In genomic region chr15:60619131-60619530, GRCh38 we compare ENCODE assay signal across 28 cellular contexts.
"Had no signal": no experiment of that assay in that cellular context is flagged by ENCODE, and none has a peak within 500 bp of the region (broad histone marks: within the 10 kb centered on the region; RNA-seq: fewer than 3 reads in every experiment).

No MANE protein-coding gene starts in this region.

- DNase-seq: natural killer cell; occipital lobe; ovary; posterior cingulate gyrus; psoas muscle; right cardiac atrium; spleen; stimulated activated CD4-positive, alpha-beta T cell treated with anti-CD3 and anti-CD28 coated beads, Interleukin-12 subunit alpha, Interleukin-12 subunit beta, amount 100 ng/mL, for 4 hours; stimulated activated CD4-positive, alpha-beta T cell treated with anti-CD3 and anti-CD28 coated beads, Interleukin-1b, Interleukin-23, amount 100 ng/mL, for 48 hours; stimulated activated CD4-positive, alpha-beta T cell treated with anti-CD3 and anti-CD28 coated beads, Interleukin-4, amount 100 ng/mL, for 1 hour; stimulated activated CD4-positive, alpha-beta T cell treated with anti-CD3 and anti-CD28 coated beads, Interleukin-4, amount 100 ng/mL, for 4 hours; stimulated activated CD8-positive, alpha-beta memory T cell treated with anti-CD3 and anti-CD28 coated beads, Interleukin-4, amount 100 ng/mL, for 48 hours; stimulated activated naive CD4-positive, alpha-beta T cell; stimulated activated naive CD8-positive, alpha-beta T cell treated with anti-CD3 and anti-CD28 coated beads, Interleukin-15, amount 100 ng/mL, for 72 hours; stimulated activated naive CD8-positive, alpha-beta T cell treated with anti-CD3 and anti-CD28 coated beads, Interleukin-15, Interleukin-2, amounts not matched to agents 100 U/mL and 50 U/mL, for 24 hours; substantia nigra; testis; tibial artery; transverse colon; upper lobe of right lung; uterus had no signal

- H3K4me3 ChIP-seq: neural progenitor cell, ovary, psoas muscle, skin epidermis, smooth muscle cell, spleen, suprapubic skin, testis, tibial artery, transverse colon, upper lobe of right lung, uterus had no signal

- H3K27ac ChIP-seq: neural progenitor cell, ovary, parathyroid adenoma, psoas muscle, spleen, testis, tibial artery, transverse colon, upper lobe of right lung, uterus had no signal

- H3K27me3 ChIP-seq: neural progenitor cell, ovary, suprapubic skin, testis, tibial artery, transverse colon, upper lobe of right lung, uterus had no signal

- H3K36me3 ChIP-seq: neural progenitor cell, ovary, spleen, suprapubic skin, tibial artery, transverse colon, upper lobe of right lung, uterus had no signal

- H3K4me2 ChIP-seq: neural progenitor cell, smooth muscle cell had no signal

- H2AFZ ChIP-seq: neural progenitor cell, parathyroid adenoma had no signal

- H3K9ac ChIP-seq: neural progenitor cell, parathyroid adenoma had no signal

- H3K9me3 ChIP-seq: ovary, psoas muscle, spleen, suprapubic skin, testis, tibial artery, transverse colon, upper lobe of right lung, uterus had no signal

- H3K4me1 ChIP-seq: parathyroid adenoma, psoas muscle, testis, tibial artery, upper lobe of right lung, uterus had no signal

- H3K79me2 ChIP-seq: parathyroid adenoma had no signal

- ATAC-seq: natural killer cell; psoas muscle; right cardiac atrium; sciatic nerve; stimulated activated memory B cell treated with anti-CD40 and anti-IgM and Interleukin-4, amounts not matched to agents 10 μg/mL and 1 μg/mL and 100 μg/mL, for 72 hours; stimulated activated naive CD8-positive, alpha-beta T cell treated with anti-CD3 and anti-CD28 coated beads, Interleukin-15, amount 100 ng/mL, for 72 hours; stimulated activated naive CD8-positive, alpha-beta T cell treated with anti-CD3 and anti-CD28 coated beads, Interleukin-15, Interleukin-2, amounts not matched to agents 100 U/mL and 50 U/mL, for 24 hours; upper lobe of right lung had no signal
